In genomic region chr18:3525870-3526420, GRCh38 we compare ENCODE assay signal across 1 cellular context.
TF ChIP-seq lines count a peak whose summit lies in the region.

No MANE protein-coding gene starts in this region.

TF ChIP-seq in H1, 55 proteins besides CTCF, POLR2A, EP300 and RAD21 (continued from another document):
- no peak for TF ChIP-seq CHD7 (IDR thresholded peaks at IDR 0.05; ENCODE audit: insufficient replicate concordance, low read length)
- TF ChIP-seq POLR2AphosphoS5 (IDR thresholded peaks at IDR 0.05; ENCODE audit: low read depth, low read length): no peak
- no peak for TF ChIP-seq TCF12 (IDR thresholded peaks at IDR 0.05; ENCODE audit: low read depth, low read length)
- TF ChIP-seq FOSL1 (IDR thresholded peaks at IDR 0.05; ENCODE audit: insufficient read depth, low read depth, low read length): no peak
- TF ChIP-seq RNF2 (IDR thresholded peaks at IDR 0.05; ENCODE audit: borderline replicate concordance, low read depth, low read length, missing control alignments, poor library complexity, severe bottlenecking): no peak
- TF ChIP-seq MAFK (IDR thresholded peaks at IDR 0.05; ENCODE audit: low read depth, low read length): no peak
- TF ChIP-seq GTF2F1 (IDR thresholded peaks at IDR 0.05; ENCODE audit: borderline replicate concordance, low read depth, low read length): no peak
TF ChIP-seq in H1: peak in this region for 0.
